1 cellular context compared by ENCODE assay signal in genomic region chr16:70419384-70420327, GRCh38.
TF ChIP-seq lines count a peak whose summit lies in the region.

No MANE protein-coding gene starts in this region.

TF ChIP-seq in H1, 55 proteins besides CTCF, POLR2A, EP300 and RAD21:
- TF ChIP-seq KDM4A (IDR thresholded peaks at IDR 0.05; ENCODE audit: low read depth, low read length, severe bottlenecking): no peak
- TF ChIP-seq RBBP5 (IDR thresholded peaks at IDR 0.05; ENCODE audit: borderline replicate concordance, low read depth, low read length): no peak
- TF ChIP-seq USF2 (IDR thresholded peaks at IDR 0.05; ENCODE audit: low read length): no peak
- TF ChIP-seq KDM5A (IDR thresholded peaks at IDR 0.05; ENCODE audit: low read length): no peak
- TF ChIP-seq SP4 (IDR thresholded peaks at IDR 0.05; ENCODE audit: low read length): no peak
- TF ChIP-seq TEAD4 (IDR thresholded peaks at IDR 0.05; ENCODE audit: low read depth, low read length): no peak
- TF ChIP-seq ZNF274 (IDR thresholded peaks at IDR 0.05; ENCODE audit: borderline replicate concordance, extremely low read depth, low read length): no peak
- TF ChIP-seq PHF8 (conservative IDR thresholded peaks at IDR 0.05; ENCODE audit: low read depth, low read length): no peak
- TF ChIP-seq GABPA (IDR thresholded peaks at IDR 0.05; ENCODE audit: borderline replicate concordance, insufficient read depth, low read length): no peak
- TF ChIP-seq RFX5 (IDR thresholded peaks at IDR 0.05; ENCODE audit: borderline replicate concordance, low read depth, low read length): no peak
- TF ChIP-seq KDM1A (IDR thresholded peaks at IDR 0.05; ENCODE audit: borderline replicate concordance, low read length): no peak
